ENCODE assay signal across 8 cellular contexts in the genomic region with DNA sequence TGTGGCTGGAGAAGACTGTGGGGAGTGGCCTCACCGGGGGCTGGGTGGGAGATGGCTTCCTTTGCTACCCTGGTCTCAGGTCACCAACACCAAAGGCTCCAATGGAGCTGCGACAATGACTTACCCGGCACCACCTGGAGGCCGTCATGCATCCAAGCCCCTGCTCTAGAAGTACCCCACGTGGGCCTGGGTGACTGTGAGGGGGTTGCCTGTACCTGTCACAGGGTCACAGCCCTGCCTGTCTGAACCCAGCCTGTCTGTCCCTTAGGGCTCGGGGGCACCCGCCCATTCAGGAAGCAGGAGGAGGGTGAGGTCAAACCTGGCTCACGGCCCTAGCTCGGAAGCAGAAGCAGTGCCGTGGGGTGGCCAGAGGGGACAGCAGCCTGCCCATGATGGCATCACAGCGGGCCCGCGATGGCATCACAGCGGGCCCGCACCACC. TPM values are rescaled to one million over a fixed set of nuclear protein-coding genes. Genes with fewer than 3 reads are reported as not detected.
DNase-seq lines count a peak whose midpoint lies in the region; ATAC-seq, FAIRE-seq and TF ChIP-seq lines count a peak whose summit lies in the region.

No MANE protein-coding gene starts in this region.

- no peak for TF ChIP-seq EP300 in A549 (IDR thresholded peaks at IDR 0.05)

- no peaks in the 10 kb centered on the region for H4K20me1 ChIP-seq in MM.1S (ENCODE audit: insufficient read depth, low read length)

- H3K4me3 ChIP-seq in A549 (no peak overlapping the region), mucosa of stomach (ENCODE audit: low read length) (no peak overlapping the region), MM.1S (ENCODE audit: low read length) (no peak overlapping the region)

- TF ChIP-seq CTCF in A549 (IDR thresholded peaks at IDR 0.05): no peak
- TF ChIP-seq CTCF in chondrocyte (IDR thresholded peaks at IDR 0.05): no peak
- TF ChIP-seq CTCF in MM.1S (IDR thresholded peaks at IDR 0.05; ENCODE audit: low read length): no peak

- H3K4me1 ChIP-seq in A549: peaks cover 66% of the 10 kb centered on the region
- H3K4me1 ChIP-seq in mucosa of stomach (ENCODE audit: control insufficient read depth, insufficient read depth, low read length): peaks cover 84% of the 10 kb centered on the region
- no peaks in the 10 kb centered on the region for H3K4me1 ChIP-seq in MM.1S (ENCODE audit: low read length)

- H3F3A ChIP-seq in MM.1S (ENCODE audit: insufficient read depth, low read length): no peaks in the 10 kb centered on the region

- no peak overlapping the region for H3K4me3 Mint-ChIP-seq in chondrocyte (ENCODE audit: unreplicated experiment)

- no peaks in the 10 kb centered on the region for H3K27me3 ChIP-seq in mucosa of stomach (ENCODE audit: control insufficient read depth, insufficient read depth, low read length)
- H3K27me3 ChIP-seq in MM.1S (replicated peaks; ENCODE audit: insufficient read depth, low read length): no peaks in the 10 kb centered on the region

- 0 out of 2 replicates have a peak, but pooled peaks cover 4% of the 10 kb centered on the region for H3K79me2 ChIP-seq in MM.1S (ENCODE audit: low read length)

- FAIRE-seq in A549 (lab: Jason Lieb, UNC): no peak

- peak overlapping the region; percentile 56 for H3K4me2 ChIP-seq in A549
- H3K4me2 ChIP-seq in MM.1S (ENCODE audit: low read depth, low read length): no peak overlapping the region

- H3K4me1 Mint-ChIP-seq in chondrocyte (ENCODE audit: low read depth): peaks cover 58% of the 10 kb centered on the region

- peak overlapping the region; percentile 56 for H3K9ac ChIP-seq in mucosa of stomach (ENCODE audit: low read length)
- no peak overlapping the region for H3K9ac ChIP-seq in MM.1S (ENCODE audit: low read length)

- H3K9me3 Mint-ChIP-seq in chondrocyte (ENCODE audit: low read depth): no peaks in the 10 kb centered on the region

- WGBS in A549 (ENCODE audit: missing lambda C conversion rate): 89% methylated on average over 14 of the region's 15 CpGs

- peak overlapping the region; percentile 99 for H3K27ac Mint-ChIP-seq in chondrocyte (ENCODE audit: unreplicated experiment)

- no peak for TF ChIP-seq RAD21 in A549 (conservative IDR thresholded peaks at IDR 0.05 in 1 of 2, IDR thresholded peaks at IDR 0.05 in 1 of 2)

- DNase-seq in A549 (ENCODE audit: low read depth in 1 of 2, low spot score in 1 of 2): no peak
- DNase-seq in chondrocyte (ENCODE audit: low spot score): no peak
- DNase-seq in NCI-H1105 treated with DMSO at 0.1 percent for 48 hours (lab: John Stamatoyannopoulos, UW): no peak
- DNase-seq in MM.1S: no peak

- ATAC-seq in A549: no peak
- peak; percentile 11 for ATAC-seq in HG02840 (IDR thresholded peaks at IDR 0.05; ENCODE audit: low FRiP score, unreplicated experiment)
- no peak for ATAC-seq in GM21360 (IDR thresholded peaks at IDR 0.05; ENCODE audit: unreplicated experiment)
- ATAC-seq in HG02970 (IDR thresholded peaks at IDR 0.05; ENCODE audit: low FRiP score, unreplicated experiment): no peak

- H2AFZ ChIP-seq in MM.1S (ENCODE audit: low read length): no peak overlapping the region

- H3K9me3 ChIP-seq in A549: no peaks in the 10 kb centered on the region
- H3K9me3 ChIP-seq in mucosa of stomach (ENCODE audit: control insufficient read depth, low read length): no peaks in the 10 kb centered on the region
- H3K9me3 ChIP-seq in MM.1S (replicated peaks; ENCODE audit: insufficient read depth, low read length): no peaks in the 10 kb centered on the region

- no peak for TF ChIP-seq POLR2A in A549 (IDR thresholded peaks at IDR 0.05; ENCODE audit: low read length)

- no peaks in the 10 kb centered on the region for H3K27me3 Mint-ChIP-seq in chondrocyte (ENCODE audit: low read depth)

- CTCF ChIA-PET in A549 (lab: Yijun Ruan, JAX): interaction anchor here (0.5 to 25.9 kb wide), 11 partner anchors 10 to 154 kb away, joined by 3 to 522 read pairs (median 7); no protein-coding TSS in a partner anchor

- H3K36me3 ChIP-seq in mucosa of stomach (ENCODE audit: control insufficient read depth, insufficient read depth, low read length) (no peaks in the 10 kb centered on the region), MM.1S (replicated peaks; ENCODE audit: insufficient read depth, low read length) (no peaks in the 10 kb centered on the region)

- POLR2A ChIA-PET in A549 (lab: Yijun Ruan, JAX): no interaction called here

- H3K9me2 ChIP-seq in MM.1S (replicated peaks; ENCODE audit: insufficient read depth, low read length): no peaks in the 10 kb centered on the region

- peak overlapping the region; percentile 76 to 87 for H3K27ac ChIP-seq in A549
- no peak overlapping the region for H3K27ac ChIP-seq in MM.1S (ENCODE audit: low read length)

- peaks cover 1% of the 10 kb centered on the region for H3K36me3 Mint-ChIP-seq in chondrocyte (ENCODE audit: low read depth)

TF ChIP-seq in A549, 52 proteins besides CTCF, POLR2A, EP300 and RAD21:
- TF ChIP-seq, protein P1, sequence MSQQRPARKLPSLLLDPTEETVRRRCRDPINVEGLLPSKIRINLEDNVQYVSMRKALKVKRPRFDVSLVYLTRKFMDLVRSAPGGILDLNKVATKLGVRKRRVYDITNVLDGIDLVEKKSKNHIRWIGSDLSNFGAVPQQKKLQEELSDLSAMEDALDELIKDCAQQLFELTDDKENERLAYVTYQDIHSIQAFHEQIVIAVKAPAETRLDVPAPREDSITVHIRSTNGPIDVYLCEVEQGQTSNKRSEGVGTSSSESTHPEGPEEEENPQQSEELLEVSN (IDR thresholded peaks at IDR 0.05; ENCODE audit: borderline replicate concordance, low read depth): no peak
- no peak for TF ChIP-seq ATOH8 (CRISPR knock-in tag; IDR thresholded peaks at IDR 0.05; ENCODE audit: low read depth)
- no peak for TF ChIP-seq MYC (IDR thresholded peaks at IDR 0.05; ENCODE audit: borderline replicate concordance, low read length)
- TF ChIP-seq MAFK (IDR thresholded peaks at IDR 0.05; ENCODE audit: partially characterized antibody): no peak
- no peak for TF ChIP-seq FOXS1 (CRISPR knock-in tag; IDR thresholded peaks at IDR 0.05)
- no peak for TF ChIP-seq EHMT2 (IDR thresholded peaks at IDR 0.05; ENCODE audit: low read depth)
- no peak for TF ChIP-seq NR3C1 (IDR thresholded peaks at IDR 0.05)
- no peak for TF ChIP-seq NPAS2 (CRISPR knock-in tag; IDR thresholded peaks at IDR 0.05; ENCODE audit: borderline replicate concordance)
- TF ChIP-seq ZSCAN20 (CRISPR knock-in tag; IDR thresholded peaks at IDR 0.05): no peak
- TF ChIP-seq SREBF2 (IDR thresholded peaks at IDR 0.05): no peak
- no peak for TF ChIP-seq CBX2 (IDR thresholded peaks at IDR 0.05; ENCODE audit: borderline replicate concordance, low read depth)
- TF ChIP-seq RCOR1 (IDR thresholded peaks at IDR 0.05; ENCODE audit: low read depth, low read length): no peak
- no peak for TF ChIP-seq CHD4 (IDR thresholded peaks at IDR 0.05; ENCODE audit: borderline replicate concordance)
- no peak for TF ChIP-seq USF2 (IDR thresholded peaks at IDR 0.05)
- TF ChIP-seq RFX5 (IDR thresholded peaks at IDR 0.05): no peak
- no peak for TF ChIP-seq FOSB (CRISPR knock-in tag; IDR thresholded peaks at IDR 0.05)

RNA-seq across cellular contexts. Expression of gene ABCB9, which starts 18.9 kb away (rescaled TPM):
- polyA plus RNA-seq in A549 (2011; rRNA removed): 2.7 and 3.1 TPM in 2 replicates
- 4.5 and 6.7 TPM in 2 replicates for polyA plus RNA-seq in A549 (2012; cell fraction: cytosol; rRNA removed)
- 13.3 and 15.2 TPM in 2 replicates for polyA plus RNA-seq in A549 (2012; cell fraction: nucleus; rRNA removed)
- 4.8 to 5.8 TPM (median 5.0 TPM) in 3 replicates for polyA plus RNA-seq in A549 (2017; fragmentation: RNase III; extraction: RNeasy Plus Mini Kit Qiagen cat#74134 plus additional on column Dnase treatment)
- 10.3 and 10.5 TPM in 2 replicates for polyA minus RNA-seq in A549 (2011; rRNA and poly(A)+ RNA removed)
- 12.9 to 21.6 TPM (median 14.2 TPM) in 3 replicates for total RNA-seq in chondrocyte

RNA-seq across cellular contexts. Expression of gene OGFOD2, which starts 27.7 kb away (rescaled TPM):
- polyA plus RNA-seq in A549 (2011; rRNA removed) (11.0 and 11.8 TPM in 2 replicates), A549 (2017; fragmentation: RNase III; extraction: RNeasy Plus Mini Kit Qiagen cat#74134 plus additional on column Dnase treatment) (15.7 to 18.2 TPM (median 17.5 TPM) in 3 replicates)
- polyA plus RNA-seq in A549 (2012; cell fraction: cytosol; rRNA removed): 26.7 and 34.0 TPM in 2 replicates
- polyA plus RNA-seq in A549 (2012; cell fraction: nucleus; rRNA removed): 88.1 and 96.6 TPM in 2 replicates
- polyA minus RNA-seq in A549 (2011; rRNA and poly(A)+ RNA removed): 17.6 and 21.3 TPM in 2 replicates
- total RNA-seq in chondrocyte: 12.0 to 13.7 TPM (median 13.5 TPM) in 3 replicates

RNA-seq across cellular contexts. Expression of gene ARL6IP4, which starts 33.1 kb away (rescaled TPM):
- polyA plus RNA-seq in A549 (2011; rRNA removed) (152 and 209 TPM in 2 replicates), A549 (2017; fragmentation: RNase III; extraction: RNeasy Plus Mini Kit Qiagen cat#74134 plus additional on column Dnase treatment) (196 to 211 TPM (median 208 TPM) in 3 replicates)
- polyA plus RNA-seq in A549 (2012; cell fraction: cytosol; rRNA removed): 289 and 369 TPM in 2 replicates
- 208 and 222 TPM in 2 replicates for polyA plus RNA-seq in A549 (2012; cell fraction: nucleus; rRNA removed)
- 39.6 and 41.8 TPM in 2 replicates for polyA minus RNA-seq in A549 (2011; rRNA and poly(A)+ RNA removed)
- 145 to 165 TPM (median 146 TPM) in 3 replicates for total RNA-seq in chondrocyte

RNA-seq across cellular contexts. Expression of gene VPS37B, which starts 51.4 kb away (rescaled TPM):
- 14.4 and 18.6 TPM in 2 replicates for polyA plus RNA-seq in A549 (2011; rRNA removed)
- 21.2 and 21.5 TPM in 2 replicates for polyA plus RNA-seq in A549 (2012; cell fraction: cytosol; rRNA removed)
- 27.6 and 29.8 TPM in 2 replicates for polyA plus RNA-seq in A549 (2012; cell fraction: nucleus; rRNA removed)
- polyA plus RNA-seq in A549 (2017; fragmentation: RNase III; extraction: RNeasy Plus Mini Kit Qiagen cat#74134 plus additional on column Dnase treatment): 16.0 to 17.0 TPM (median 16.2 TPM) in 3 replicates
- 12.1 and 14.6 TPM in 2 replicates for polyA minus RNA-seq in A549 (2011; rRNA and poly(A)+ RNA removed)
- total RNA-seq in chondrocyte: 17.4 to 25.3 TPM (median 24.4 TPM) in 3 replicates
